8 cellular contexts compared by ENCODE assay signal in the genomic region with DNA sequence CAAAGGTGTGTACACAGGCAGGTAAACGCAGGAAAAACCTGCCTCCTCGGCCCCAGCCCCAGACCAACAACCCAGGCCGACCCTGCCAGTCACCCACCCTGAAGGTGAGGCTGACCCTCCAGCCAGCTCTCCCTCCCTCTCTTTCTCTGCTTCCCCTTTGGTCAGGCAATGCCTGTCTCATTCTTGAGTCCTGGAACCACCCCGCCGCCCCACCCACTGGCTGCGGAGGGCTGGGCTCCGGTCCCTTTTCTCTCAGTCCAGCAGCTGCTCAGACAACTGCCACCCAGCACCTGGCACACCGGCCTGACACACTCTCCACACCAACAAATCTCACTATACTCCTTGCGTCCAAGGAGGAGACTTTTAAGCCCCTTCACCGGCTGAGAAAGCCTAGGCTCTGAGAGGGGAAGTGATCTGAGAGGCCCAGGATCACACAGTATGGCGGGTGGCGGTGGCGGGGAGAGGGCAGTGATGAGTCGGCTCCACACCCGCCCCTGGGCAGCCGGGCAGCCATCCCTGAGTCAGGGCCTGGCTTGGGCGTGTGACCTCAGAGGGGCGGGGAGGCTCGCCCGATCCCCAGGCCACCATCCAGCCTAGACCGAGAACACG. TPM values are rescaled to one million over a fixed set of nuclear protein-coding genes. Genes with fewer than 3 reads are reported as not detected.
DNase-seq lines count a peak whose midpoint lies in the region; ATAC-seq and TF ChIP-seq lines count a peak whose summit lies in the region.

No MANE protein-coding gene starts in this region.

- H3K4me1 Mint-ChIP-seq in Calu3 (ENCODE audit: low read depth, unreplicated experiment) = no peaks in the 10 kb centered on the region
- peaks cover 26 to 53% of the 10 kb centered on the region in 2 donors for H3K4me1 Mint-ChIP-seq in stimulated activated naive B cell treated with anti-CD40 and anti-IgM and Interleukin-4, amounts not matched to agents 10 μg/mL and 1 μg/mL and 100 μg/mL, for 72 hours

- peak; percentile 66 for DNase-seq in Calu3
- peak in 1 of 2 experiments; percentile 71 for DNase-seq in HAP-1 (ENCODE audit: low spot score in 2 of 2)
- DNase-seq in NCI-H510A treated with DMSO at 0.1 percent for 48 hours (lab: John Stamatoyannopoulos, UW) = peak; percentile 47
- DNase-seq in activated CD8-positive, alpha-beta memory T cell treated with anti-CD3 and anti-CD28 coated beads, Interleukin-2, amount 50 U/mL, for 48 hours = peak; percentile 80
- DNase-seq in epidermal melanocyte (ENCODE audit: insufficient read length, low spot score) = peak; percentile 82
- DNase-seq in mesenteric fat pad (ENCODE audit: low spot score) = peak; percentile 95
- DNase-seq in stimulated activated naive B cell treated with anti-CD40 and anti-IgM and Interleukin-4, amounts not matched to agents 10 μg/mL and 1 μg/mL and 100 μg/mL, for 72 hours = peak; percentile 57
- no peak for DNase-seq in H4 (ENCODE audit: low spot score)

- H3K4me3 ChIP-seq in HAP-1 = peak overlapping the region; percentile 88

- TF ChIP-seq CTCF in Calu3 (IDR thresholded peaks at IDR 0.05; ENCODE audit: unreplicated experiment) = no peak

- in situ Hi-C loops in HAP-1 (cut with MboI; ENCODE audit: low sequenced_read_pairs) = no loop called here

- H3K27me3 Mint-ChIP-seq in Calu3 (ENCODE audit: unreplicated experiment) = no peaks in the 10 kb centered on the region
- no peaks in the 10 kb centered on the region for H3K27me3 Mint-ChIP-seq in stimulated activated naive B cell treated with anti-CD40 and anti-IgM and Interleukin-4, amounts not matched to agents 10 μg/mL and 1 μg/mL and 100 μg/mL, for 72 hours

- no peaks in the 10 kb centered on the region for H3K27me3 ChIP-seq in HAP-1 (ENCODE audit: low read depth)

- peak overlapping the region; percentile 85 for H3K27ac Mint-ChIP-seq in Calu3 (ENCODE audit: unreplicated experiment)
- H3K27ac Mint-ChIP-seq in stimulated activated naive B cell treated with anti-CD40 and anti-IgM and Interleukin-4, amounts not matched to agents 10 μg/mL and 1 μg/mL and 100 μg/mL, for 72 hours = peak overlapping the region; percentile 87

- H3K36me3 Mint-ChIP-seq in Calu3 (ENCODE audit: insufficient read depth, unreplicated experiment) = peaks cover 72% of the 10 kb centered on the region
- peaks cover 16 to 28% of the 10 kb centered on the region in 2 donors for H3K36me3 Mint-ChIP-seq in stimulated activated naive B cell treated with anti-CD40 and anti-IgM and Interleukin-4, amounts not matched to agents 10 μg/mL and 1 μg/mL and 100 μg/mL, for 72 hours

- H3K4me1 ChIP-seq in HAP-1 = peaks cover 25% of the 10 kb centered on the region

- CTCF ChIA-PET in Calu3 (lab: Charles Lee) = interaction anchor here (1.0 kb wide), 1 partner anchor 40 kb away, joined by 3 read pairs; no protein-coding TSS in a partner anchor

- H3K36me3 ChIP-seq in HAP-1 (replicated peaks) = peaks cover 29% of the 10 kb centered on the region

- no TSS peak for BruUV-seq in Calu3 (replicated peaks; lab: Mats Ljungman, UMichigan)

- ATAC-seq in stimulated activated naive B cell treated with anti-CD40 and anti-IgM and Interleukin-4, amounts not matched to agents 10 μg/mL and 1 μg/mL and 100 μg/mL, for 72 hours (replicated peaks) = peak; percentile 63 to 65

- H3K4me3 Mint-ChIP-seq in Calu3 (ENCODE audit: low read depth, unreplicated experiment) = peak overlapping the region; percentile 84
- H3K4me3 Mint-ChIP-seq in stimulated activated naive B cell treated with anti-CD40 and anti-IgM and Interleukin-4, amounts not matched to agents 10 μg/mL and 1 μg/mL and 100 μg/mL, for 72 hours = peak overlapping the region; percentile 95 to 100

- intact Hi-C loops in Calu3 (cut with micrococcal nuclease; ENCODE audit: unreplicated experiment) = no loop called here

- H3K9me3 ChIP-seq in HAP-1 = no peaks in the 10 kb centered on the region

- H3K9me3 Mint-ChIP-seq in Calu3 (ENCODE audit: low read depth, unreplicated experiment) = no peaks in the 10 kb centered on the region
- no peaks in the 10 kb centered on the region for H3K9me3 Mint-ChIP-seq in stimulated activated naive B cell treated with anti-CD40 and anti-IgM and Interleukin-4, amounts not matched to agents 10 μg/mL and 1 μg/mL and 100 μg/mL, for 72 hours

RNA-seq across cellular contexts. Expression of a gene that starts 0.7 kb away (rescaled TPM):
- 281 and 298 TPM in 2 replicates for total RNA-seq in Calu3 (2022)
- 269 TPM for total RNA-seq in mesenteric fat pad
- 128 and 139 TPM in 2 replicates for total RNA-seq in H4 (2014; rRNA removed; shearing (Covaris generic))

RNA-seq across cellular contexts. Expression of a gene that starts 2.6 kb away (rescaled TPM):
- 13.3 and 14.7 TPM in 2 replicates for total RNA-seq in Calu3 (2022)
- 4.6 TPM for total RNA-seq in mesenteric fat pad
- 4.1 and 5.0 TPM in 2 replicates for total RNA-seq in H4 (2014; rRNA removed; shearing (Covaris generic))

RNA-seq across cellular contexts. Expression of a gene that starts 32.4 kb away (rescaled TPM):
- total RNA-seq in Calu3 (2022) (10.0 and 10.7 TPM in 2 replicates), mesenteric fat pad (12.0 TPM)
- 12.1 and 14.0 TPM in 2 replicates for total RNA-seq in H4 (2014; rRNA removed; shearing (Covaris generic))

RNA-seq across cellular contexts. Expression of a gene that starts 56.9 kb away (rescaled TPM):
- total RNA-seq in Calu3 (2022) (39.7 and 40.2 TPM in 2 replicates), mesenteric fat pad (34.1 TPM)
- 25.6 and 31.1 TPM in 2 replicates for total RNA-seq in H4 (2014; rRNA removed; shearing (Covaris generic))

RNA-seq across cellular contexts. Expression of a gene that starts 57.2 kb away (rescaled TPM):
- 20.4 and 24.5 TPM in 2 replicates for total RNA-seq in Calu3 (2022)
- 14.3 TPM for total RNA-seq in mesenteric fat pad
- 6.3 and 7.3 TPM in 2 replicates for total RNA-seq in H4 (2014; rRNA removed; shearing (Covaris generic))
